1 cellular context compared by ENCODE assay signal in the genomic region with DNA sequence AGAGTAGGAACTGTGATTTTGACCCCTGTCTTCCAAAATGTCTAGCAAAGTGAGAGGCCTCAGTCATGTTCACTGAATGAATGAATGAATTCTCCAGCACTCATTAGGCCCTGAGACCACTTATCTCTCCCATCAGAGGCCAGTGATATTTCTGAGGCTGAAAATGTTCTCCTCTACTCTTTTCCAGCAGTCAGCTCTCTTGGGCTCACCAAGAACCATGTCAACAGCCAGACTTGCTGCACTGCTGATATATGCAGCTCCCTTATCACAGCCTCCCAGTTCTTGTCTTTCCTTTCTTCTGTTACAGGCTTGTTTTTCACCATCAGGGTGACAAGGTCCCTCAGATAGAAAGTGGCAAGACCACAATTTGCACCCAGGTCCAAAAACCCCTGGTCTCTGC.
TF ChIP-seq lines count a peak whose summit lies in the region.

No MANE protein-coding gene starts in this region.

TF ChIP-seq in SK-N-SH, 30 proteins besides CTCF, POLR2A, EP300 and RAD21:
- TF ChIP-seq, protein P1, sequence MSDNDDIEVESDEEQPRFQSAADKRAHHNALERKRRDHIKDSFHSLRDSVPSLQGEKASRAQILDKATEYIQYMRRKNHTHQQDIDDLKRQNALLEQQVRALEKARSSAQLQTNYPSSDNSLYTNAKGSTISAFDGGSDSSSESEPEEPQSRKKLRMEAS (IDR thresholded peaks at IDR 0.05; ENCODE audit: low read depth), result no peak
- no peak for TF ChIP-seq GABPA (IDR thresholded peaks at IDR 0.05; ENCODE audit: low read depth)
- no peak for TF ChIP-seq TAF1 (IDR thresholded peaks at IDR 0.05; ENCODE audit: borderline replicate concordance, low read depth, low read length)
- no peak for TF ChIP-seq CHD2 (IDR thresholded peaks at IDR 0.05; ENCODE audit: low read length, partially characterized antibody)
- TF ChIP-seq, protein P2, sequence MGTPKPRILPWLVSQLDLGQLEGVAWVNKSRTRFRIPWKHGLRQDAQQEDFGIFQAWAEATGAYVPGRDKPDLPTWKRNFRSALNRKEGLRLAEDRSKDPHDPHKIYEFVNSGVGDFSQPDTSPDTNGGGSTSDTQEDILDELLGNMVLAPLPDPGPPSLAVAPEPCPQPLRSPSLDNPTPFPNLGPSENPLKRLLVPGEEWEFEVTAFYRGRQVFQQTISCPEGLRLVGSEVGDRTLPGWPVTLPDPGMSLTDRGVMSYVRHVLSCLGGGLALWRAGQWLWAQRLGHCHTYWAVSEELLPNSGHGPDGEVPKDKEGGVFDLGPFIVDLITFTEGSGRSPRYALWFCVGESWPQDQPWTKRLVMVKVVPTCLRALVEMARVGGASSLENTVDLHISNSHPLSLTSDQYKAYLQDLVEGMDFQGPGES (IDR thresholded peaks at IDR 0.05; ENCODE audit: low read depth, low read length), result no peak
- no peak for TF ChIP-seq GATA2 (CRISPR knock-in tag; IDR thresholded peaks at IDR 0.05)
- no peak for TF ChIP-seq RXRA (IDR thresholded peaks at IDR 0.05; ENCODE audit: borderline replicate concordance, low read depth)
- no peak for TF ChIP-seq MXI1 (IDR thresholded peaks at IDR 0.05; ENCODE audit: low read depth, low read length)
- no peak for TF ChIP-seq FOXJ3 (CRISPR knock-in tag; IDR thresholded peaks at IDR 0.05)
- no peak for TF ChIP-seq NRF1 (IDR thresholded peaks at IDR 0.05; ENCODE audit: low read depth, low read length)
- TF ChIP-seq, protein P3, sequence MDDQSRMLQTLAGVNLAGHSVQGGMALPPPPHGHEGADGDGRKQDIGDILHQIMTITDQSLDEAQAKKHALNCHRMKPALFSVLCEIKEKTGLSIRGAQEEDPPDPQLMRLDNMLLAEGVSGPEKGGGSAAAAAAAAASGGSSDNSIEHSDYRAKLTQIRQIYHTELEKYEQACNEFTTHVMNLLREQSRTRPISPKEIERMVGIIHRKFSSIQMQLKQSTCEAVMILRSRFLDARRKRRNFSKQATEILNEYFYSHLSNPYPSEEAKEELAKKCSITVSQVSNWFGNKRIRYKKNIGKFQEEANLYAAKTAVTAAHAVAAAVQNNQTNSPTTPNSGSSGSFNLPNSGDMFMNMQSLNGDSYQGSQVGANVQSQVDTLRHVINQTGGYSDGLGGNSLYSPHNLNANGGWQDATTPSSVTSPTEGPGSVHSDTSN (IDR thresholded peaks at IDR 0.05), result no peak
TF ChIP-seq in SK-N-SH: peak in this region for 0.
